1 cellular context compared by ENCODE assay signal in the genomic region with DNA sequence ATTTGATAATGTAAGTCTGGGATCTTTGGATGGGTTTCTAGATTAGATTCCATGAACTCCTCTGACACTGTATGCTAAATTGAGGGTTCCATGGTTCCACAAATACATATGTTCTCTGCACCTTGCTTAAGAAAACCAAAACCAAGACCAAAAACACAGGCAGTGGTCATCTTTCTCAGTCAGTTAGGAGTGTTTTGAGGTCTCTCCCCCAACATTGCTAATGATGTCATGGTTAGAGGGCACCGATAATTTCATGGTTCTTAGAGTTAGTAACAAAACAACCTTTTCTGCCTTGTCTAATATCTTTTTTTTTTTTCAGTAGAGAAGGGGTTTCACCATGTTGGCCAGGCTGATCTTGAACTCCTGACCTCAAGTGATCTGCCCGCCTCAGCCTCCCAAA.
TF ChIP-seq lines count a peak whose summit lies in the region.

No MANE protein-coding gene starts in this region.

TF ChIP-seq in GM12878, 131 proteins besides CTCF, POLR2A, EP300 and RAD21:
- peak; percentile 88 for TF ChIP-seq ATF7 (IDR thresholded peaks at IDR 0.05; ENCODE audit: low read depth)
- TF ChIP-seq JUNB (IDR thresholded peaks at IDR 0.05), result peak; percentile 54
- TF ChIP-seq LARP7 (IDR thresholded peaks at IDR 0.05), result no peak
- TF ChIP-seq CREM (IDR thresholded peaks at IDR 0.05; ENCODE audit: low read depth), result 0 out of 2 replicates have a peak, but pooled peaks have one; percentile 17
- no peak for TF ChIP-seq YBX1 (IDR thresholded peaks at IDR 0.05)
- no peak for TF ChIP-seq E4F1 (IDR thresholded peaks at IDR 0.05; ENCODE audit: borderline replicate concordance, partially characterized antibody)
- TF ChIP-seq, protein P1, sequence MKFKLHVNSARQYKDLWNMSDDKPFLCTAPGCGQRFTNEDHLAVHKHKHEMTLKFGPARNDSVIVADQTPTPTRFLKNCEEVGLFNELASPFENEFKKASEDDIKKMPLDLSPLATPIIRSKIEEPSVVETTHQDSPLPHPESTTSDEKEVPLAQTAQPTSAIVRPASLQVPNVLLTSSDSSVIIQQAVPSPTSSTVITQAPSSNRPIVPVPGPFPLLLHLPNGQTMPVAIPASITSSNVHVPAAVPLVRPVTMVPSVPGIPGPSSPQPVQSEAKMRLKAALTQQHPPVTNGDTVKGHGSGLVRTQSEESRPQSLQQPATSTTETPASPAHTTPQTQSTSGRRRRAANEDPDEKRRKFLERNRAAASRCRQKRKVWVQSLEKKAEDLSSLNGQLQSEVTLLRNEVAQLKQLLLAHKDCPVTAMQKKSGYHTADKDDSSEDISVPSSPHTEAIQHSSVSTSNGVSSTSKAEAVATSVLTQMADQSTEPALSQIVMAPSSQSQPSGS (IDR thresholded peaks at IDR 0.05; ENCODE audit: low read length), result peak; percentile 52
- TF ChIP-seq, protein P2, sequence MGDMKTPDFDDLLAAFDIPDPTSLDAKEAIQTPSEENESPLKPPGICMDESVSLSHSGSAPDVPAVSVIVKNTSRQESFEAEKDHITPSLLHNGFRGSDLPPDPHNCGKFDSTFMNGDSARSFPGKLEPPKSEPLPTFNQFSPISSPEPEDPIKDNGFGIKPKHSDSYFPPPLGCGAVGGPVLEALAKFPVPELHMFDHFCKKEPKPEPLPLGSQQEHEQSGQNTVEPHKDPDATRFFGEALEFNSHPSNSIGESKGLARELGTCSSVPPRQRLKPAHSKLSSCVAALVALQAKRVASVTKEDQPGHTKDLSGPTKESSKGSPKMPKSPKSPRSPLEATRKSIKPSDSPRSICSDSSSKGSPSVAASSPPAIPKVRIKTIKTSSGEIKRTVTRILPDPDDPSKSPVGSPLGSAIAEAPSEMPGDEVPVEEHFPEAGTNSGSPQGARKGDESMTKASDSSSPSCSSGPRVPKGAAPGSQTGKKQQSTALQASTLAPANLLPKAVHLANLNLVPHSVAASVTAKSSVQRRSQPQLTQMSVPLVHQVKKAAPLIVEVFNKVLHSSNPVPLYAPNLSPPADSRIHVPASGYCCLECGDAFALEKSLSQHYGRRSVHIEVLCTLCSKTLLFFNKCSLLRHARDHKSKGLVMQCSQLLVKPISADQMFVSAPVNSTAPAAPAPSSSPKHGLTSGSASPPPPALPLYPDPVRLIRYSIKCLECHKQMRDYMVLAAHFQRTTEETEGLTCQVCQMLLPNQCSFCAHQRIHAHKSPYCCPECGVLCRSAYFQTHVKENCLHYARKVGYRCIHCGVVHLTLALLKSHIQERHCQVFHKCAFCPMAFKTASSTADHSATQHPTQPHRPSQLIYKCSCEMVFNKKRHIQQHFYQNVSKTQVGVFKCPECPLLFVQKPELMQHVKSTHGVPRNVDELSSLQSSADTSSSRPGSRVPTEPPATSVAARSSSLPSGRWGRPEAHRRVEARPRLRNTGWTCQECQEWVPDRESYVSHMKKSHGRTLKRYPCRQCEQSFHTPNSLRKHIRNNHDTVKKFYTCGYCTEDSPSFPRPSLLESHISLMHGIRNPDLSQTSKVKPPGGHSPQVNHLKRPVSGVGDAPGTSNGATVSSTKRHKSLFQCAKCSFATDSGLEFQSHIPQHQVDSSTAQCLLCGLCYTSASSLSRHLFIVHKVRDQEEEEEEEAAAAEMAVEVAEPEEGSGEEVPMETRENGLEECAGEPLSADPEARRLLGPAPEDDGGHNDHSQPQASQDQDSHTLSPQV (IDR thresholded peaks at IDR 0.05), result no peak
- no peak for TF ChIP-seq MEF2B (IDR thresholded peaks at IDR 0.05; ENCODE audit: partially characterized antibody, poor library complexity, severe bottlenecking)
- TF ChIP-seq RUNX3 (IDR thresholded peaks at IDR 0.05; ENCODE audit: low read length), result peak; percentile 70; the same call in 1 of the 2 replicates
- no peak for TF ChIP-seq STAT1 (conservative IDR thresholded peaks at IDR 0.05)
- TF ChIP-seq MYB (IDR thresholded peaks at IDR 0.05; ENCODE audit: borderline replicate concordance, low read depth, low read length), result no peak
- TF ChIP-seq, protein P3, sequence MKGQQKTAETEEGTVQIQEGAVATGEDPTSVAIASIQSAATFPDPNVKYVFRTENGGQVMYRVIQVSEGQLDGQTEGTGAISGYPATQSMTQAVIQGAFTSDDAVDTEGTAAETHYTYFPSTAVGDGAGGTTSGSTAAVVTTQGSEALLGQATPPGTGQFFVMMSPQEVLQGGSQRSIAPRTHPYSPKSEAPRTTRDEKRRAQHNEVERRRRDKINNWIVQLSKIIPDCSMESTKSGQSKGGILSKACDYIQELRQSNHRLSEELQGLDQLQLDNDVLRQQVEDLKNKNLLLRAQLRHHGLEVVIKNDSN (IDR thresholded peaks at IDR 0.05; ENCODE audit: borderline replicate concordance, extremely low read length, insufficient read depth, low read depth, low read length), result no peak
- peak; percentile 37; the same call in 1 of the 2 replicates for TF ChIP-seq NFIC (IDR thresholded peaks at IDR 0.05; ENCODE audit: low read depth, low read length)
- no peak for TF ChIP-seq RFX5 (IDR thresholded peaks at IDR 0.05; ENCODE audit: low read depth, low read length)
